In genomic region chr1:39117985-39118384, GRCh38 we compare ENCODE assay signal across 20 cellular contexts.
DNase-seq lines count a peak whose midpoint lies in the region; ATAC-seq, FAIRE-seq and TF ChIP-seq lines count a peak whose summit lies in the region.
"Had no signal": no experiment of that assay in that cellular context is flagged by ENCODE, and none has a peak within 500 bp of the region (broad histone marks: within the 10 kb centered on the region; RNA-seq: fewer than 3 reads in every experiment).

No MANE protein-coding gene starts in this region.

- H3K27ac Mint-ChIP-seq in WTC11: peak overlapping the region; percentile 70; the same call in 1 of the 2 replicates
- H3K27ac Mint-ChIP-seq: activated CD4-positive, alpha-beta T cell treated with anti-CD3 and anti-CD28 coated beads, Interleukin-2, amount 10 ng/mL, durations not matched to agents 7 days and 5 days had no signal

- no peaks in the 10 kb centered on the region for H3K27me3 Mint-ChIP-seq in WTC11 (ENCODE audit: low read depth)
- H3K27me3 Mint-ChIP-seq: activated CD4-positive, alpha-beta T cell treated with anti-CD3 and anti-CD28 coated beads, Interleukin-2, amount 10 ng/mL, durations not matched to agents 7 days and 5 days had no signal

- H3K27ac ChIP-seq in left lung (peak overlapping the region in 1 of 2 donors; percentile 55), small intestine (ENCODE audit: low read depth in 1 of 2, low read length in 1 of 2) (peak overlapping the region in 1 of 2 donors; percentile 5), tibial artery (peak overlapping the region in 1 of 2 donors; percentile 21)

- POLR2A ChIA-PET in WTC11 (lab: Charles Lee): interaction anchor here (0.9 kb wide), 1 partner anchor 74 kb away, joined by 3 read pairs; no protein-coding TSS in a partner anchor

- H3K4me3 ChIP-seq in left lung (no peak overlapping the region), small intestine (ENCODE audit: low read depth in 1 of 2, low read length in 2 of 2) (no peak overlapping the region), tibial artery (no peak overlapping the region)

- DNase-seq in NCI-H2029 treated with DMSO at 0.1 percent for 48 hours (lab: John Stamatoyannopoulos, UW): peak; percentile 96
- DNase-seq in WTC11 (ENCODE audit: low spot score): no peak
- DNase-seq in left lung: no peak
- peak; percentile 43 for DNase-seq in small intestine
- no peak for DNase-seq in Kasumi-1 (lab: John Stamatoyannopoulos, UW)
- DNase-seq in GM19240 (ENCODE audit: insufficient read length, low spot score): no peak
- DNase-seq in NCI-H1417 treated with DMSO at 0.1 percent for 48 hours (lab: John Stamatoyannopoulos, UW): no peak
- no peak for DNase-seq in tibial artery
- DNase-seq: activated CD4-positive, alpha-beta T cell treated with anti-CD3 and anti-CD28 coated beads, Interleukin-2, amount 10 ng/mL, durations not matched to agents 7 days and 5 days; activated CD8-positive, alpha-beta memory T cell treated with anti-CD3 and anti-CD28 coated beads, Interleukin-2, amount 50 U/mL, for 4 hours; activated gamma-delta T cell treated with Interleukin-2 at 50 U/mL for 16 hours; AML-193; anterior cingulate cortex; COR-L47; NCI-H1105; NCI-H345; occipital lobe had no signal

- peaks cover 36 to 60% of the 10 kb centered on the region in 2 donors for H3K4me1 ChIP-seq in left lung
- peaks cover 11 to 19% of the 10 kb centered on the region in 2 donors for H3K4me1 ChIP-seq in small intestine (ENCODE audit: control insufficient read depth in 2 of 2, insufficient read depth in 1 of 2, low read depth in 1 of 2, low read length in 1 of 2)
- H3K4me1 ChIP-seq in tibial artery: peaks cover 0 to 57% (median 41%) of the 10 kb centered on the region in 4 donors

- FAIRE-seq in small intestine (lab: Jason Lieb, UNC): no peak
- FAIRE-seq: colon, H54 had no signal

- no peak overlapping the region for H3K4me3 Mint-ChIP-seq in WTC11
- H3K4me3 Mint-ChIP-seq: activated CD4-positive, alpha-beta T cell treated with anti-CD3 and anti-CD28 coated beads, Interleukin-2, amount 10 ng/mL, durations not matched to agents 7 days and 5 days had no signal

- CTCF ChIA-PET in WTC11 (lab: Charles Lee): interaction anchor here (1.4 to 4.5 kb wide), 2 partner anchors 14 to 74 kb away, joined by 5 to 22 read pairs; no protein-coding TSS in a partner anchor

- H3K9me3 ChIP-seq in left lung (no peaks in the 10 kb centered on the region), small intestine (ENCODE audit: control insufficient read depth, low read depth) (no peaks in the 10 kb centered on the region), tibial artery (no peaks in the 10 kb centered on the region)

- ATAC-seq in WTC11 (no peak), left lung (peak; percentile 37)
- ATAC-seq: sciatic nerve had no signal

- intact Hi-C loops in left lung (cut with DNase I) (no loop called here), tibial artery (cut with DNase I; ENCODE audit: low total_unique reads) (no loop called here)

- TF ChIP-seq CTCF in WTC11 (IDR thresholded peaks at IDR 0.05) (no peak), left lung (IDR thresholded peaks at IDR 0.05) (no peak), tibial artery (IDR thresholded peaks at IDR 0.05) (no peak)

- H3K27me3 ChIP-seq in left lung: no peaks in the 10 kb centered on the region
- no peaks in the 10 kb centered on the region for H3K27me3 ChIP-seq in small intestine (ENCODE audit: control insufficient read depth in 2 of 2, insufficient read depth in 2 of 2, low read length in 2 of 2)
- H3K27me3 ChIP-seq in tibial artery: no peaks in the 10 kb centered on the region

- peaks cover 4% of the 10 kb centered on the region for H3K4me1 Mint-ChIP-seq in WTC11
- H3K4me1 Mint-ChIP-seq: activated CD4-positive, alpha-beta T cell treated with anti-CD3 and anti-CD28 coated beads, Interleukin-2, amount 10 ng/mL, durations not matched to agents 7 days and 5 days had no signal

- H3K36me3 Mint-ChIP-seq in WTC11: peaks cover 16% of the 10 kb centered on the region

- 32 to 33% (median 32%) methylated on average over 1 of the region's 1 CpG for WGBS in small intestine, 3 donors

- H3K36me3 ChIP-seq in left lung (peaks cover 0 to 3% of the 10 kb centered on the region in 2 donors), small intestine (ENCODE audit: control insufficient read depth in 2 of 2, insufficient read depth in 2 of 2, low read length in 2 of 2) (no peaks in the 10 kb centered on the region), tibial artery (peaks cover 0 to 11% (median 0%) of the 10 kb centered on the region in 3 donors)

- H3K9me3 Mint-ChIP-seq in WTC11: no peaks in the 10 kb centered on the region
- H3K9me3 Mint-ChIP-seq: activated CD4-positive, alpha-beta T cell treated with anti-CD3 and anti-CD28 coated beads, Interleukin-2, amount 10 ng/mL, durations not matched to agents 7 days and 5 days had no signal

TF ChIP-seq in WTC11, 78 proteins besides CTCF, POLR2A, EP300 and RAD21 (continues in another document):
- TF ChIP-seq SOX15 (CRISPR knock-in tag; IDR thresholded peaks at IDR 0.05) (no peak), FOXP1 (CRISPR knock-in tag; IDR thresholded peaks at IDR 0.05; ENCODE audit: borderline replicate concordance) (no peak), GABPB1 (CRISPR knock-in tag; IDR thresholded peaks at IDR 0.05) (no peak), TEAD4 (CRISPR knock-in tag; IDR thresholded peaks at IDR 0.05) (no peak), E2F1 (CRISPR knock-in tag; IDR thresholded peaks at IDR 0.05) (no peak), ELF4 (CRISPR knock-in tag; IDR thresholded peaks at IDR 0.05; ENCODE audit: low read depth) (no peak), ETV6 (CRISPR knock-in tag; IDR thresholded peaks at IDR 0.05) (no peak)
- TF ChIP-seq, protein P1, sequence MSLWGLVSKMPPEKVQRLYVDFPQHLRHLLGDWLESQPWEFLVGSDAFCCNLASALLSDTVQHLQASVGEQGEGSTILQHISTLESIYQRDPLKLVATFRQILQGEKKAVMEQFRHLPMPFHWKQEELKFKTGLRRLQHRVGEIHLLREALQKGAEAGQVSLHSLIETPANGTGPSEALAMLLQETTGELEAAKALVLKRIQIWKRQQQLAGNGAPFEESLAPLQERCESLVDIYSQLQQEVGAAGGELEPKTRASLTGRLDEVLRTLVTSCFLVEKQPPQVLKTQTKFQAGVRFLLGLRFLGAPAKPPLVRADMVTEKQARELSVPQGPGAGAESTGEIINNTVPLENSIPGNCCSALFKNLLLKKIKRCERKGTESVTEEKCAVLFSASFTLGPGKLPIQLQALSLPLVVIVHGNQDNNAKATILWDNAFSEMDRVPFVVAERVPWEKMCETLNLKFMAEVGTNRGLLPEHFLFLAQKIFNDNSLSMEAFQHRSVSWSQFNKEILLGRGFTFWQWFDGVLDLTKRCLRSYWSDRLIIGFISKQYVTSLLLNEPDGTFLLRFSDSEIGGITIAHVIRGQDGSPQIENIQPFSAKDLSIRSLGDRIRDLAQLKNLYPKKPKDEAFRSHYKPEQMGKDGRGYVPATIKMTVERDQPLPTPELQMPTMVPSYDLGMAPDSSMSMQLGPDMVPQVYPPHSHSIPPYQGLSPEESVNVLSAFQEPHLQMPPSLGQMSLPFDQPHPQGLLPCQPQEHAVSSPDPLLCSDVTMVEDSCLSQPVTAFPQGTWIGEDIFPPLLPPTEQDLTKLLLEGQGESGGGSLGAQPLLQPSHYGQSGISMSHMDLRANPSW (CRISPR knock-in tag; conservative IDR thresholded peaks at IDR 0.05; ENCODE audit: low read depth): no peak
- TF ChIP-seq, protein P2, sequence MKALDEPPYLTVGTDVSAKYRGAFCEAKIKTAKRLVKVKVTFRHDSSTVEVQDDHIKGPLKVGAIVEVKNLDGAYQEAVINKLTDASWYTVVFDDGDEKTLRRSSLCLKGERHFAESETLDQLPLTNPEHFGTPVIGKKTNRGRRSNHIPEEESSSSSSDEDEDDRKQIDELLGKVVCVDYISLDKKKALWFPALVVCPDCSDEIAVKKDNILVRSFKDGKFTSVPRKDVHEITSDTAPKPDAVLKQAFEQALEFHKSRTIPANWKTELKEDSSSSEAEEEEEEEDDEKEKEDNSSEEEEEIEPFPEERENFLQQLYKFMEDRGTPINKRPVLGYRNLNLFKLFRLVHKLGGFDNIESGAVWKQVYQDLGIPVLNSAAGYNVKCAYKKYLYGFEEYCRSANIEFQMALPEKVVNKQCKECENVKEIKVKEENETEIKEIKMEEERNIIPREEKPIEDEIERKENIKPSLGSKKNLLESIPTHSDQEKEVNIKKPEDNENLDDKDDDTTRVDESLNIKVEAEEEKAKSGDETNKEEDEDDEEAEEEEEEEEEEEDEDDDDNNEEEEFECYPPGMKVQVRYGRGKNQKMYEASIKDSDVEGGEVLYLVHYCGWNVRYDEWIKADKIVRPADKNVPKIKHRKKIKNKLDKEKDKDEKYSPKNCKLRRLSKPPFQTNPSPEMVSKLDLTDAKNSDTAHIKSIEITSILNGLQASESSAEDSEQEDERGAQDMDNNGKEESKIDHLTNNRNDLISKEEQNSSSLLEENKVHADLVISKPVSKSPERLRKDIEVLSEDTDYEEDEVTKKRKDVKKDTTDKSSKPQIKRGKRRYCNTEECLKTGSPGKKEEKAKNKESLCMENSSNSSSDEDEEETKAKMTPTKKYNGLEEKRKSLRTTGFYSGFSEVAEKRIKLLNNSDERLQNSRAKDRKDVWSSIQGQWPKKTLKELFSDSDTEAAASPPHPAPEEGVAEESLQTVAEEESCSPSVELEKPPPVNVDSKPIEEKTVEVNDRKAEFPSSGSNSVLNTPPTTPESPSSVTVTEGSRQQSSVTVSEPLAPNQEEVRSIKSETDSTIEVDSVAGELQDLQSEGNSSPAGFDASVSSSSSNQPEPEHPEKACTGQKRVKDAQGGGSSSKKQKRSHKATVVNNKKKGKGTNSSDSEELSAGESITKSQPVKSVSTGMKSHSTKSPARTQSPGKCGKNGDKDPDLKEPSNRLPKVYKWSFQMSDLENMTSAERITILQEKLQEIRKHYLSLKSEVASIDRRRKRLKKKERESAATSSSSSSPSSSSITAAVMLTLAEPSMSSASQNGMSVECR (CRISPR knock-in tag; IDR thresholded peaks at IDR 0.05; ENCODE audit: borderline replicate concordance): no peak

Comparison
In these comparisons a context has a peak if more than half of its experiments do, and no peak if none do; other contexts are left out.
1. DNase-seq: peak in NCI-H2029 treated with DMSO at 0.1 percent for 48 hours (single experiment) and small intestine (single experiment); none in WTC11 (single experiment), left lung (0 of 2), Kasumi-1 (0 of 2), GM19240 (single experiment), NCI-H1417 treated with DMSO at 0.1 percent for 48 hours (single experiment) and tibial artery (0 of 2).